In genomic region chr15:22786868-22787698, GRCh38 we compare ENCODE assay signal across 8 cellular contexts. TPM values are rescaled to one million over a fixed set of nuclear protein-coding genes. Genes with fewer than 3 reads are reported as not detected.
DNase-seq lines count a peak whose midpoint lies in the region; ATAC-seq, FAIRE-seq and TF ChIP-seq lines count a peak whose summit lies in the region.

No MANE protein-coding gene starts in this region.

- no peaks in the 10 kb centered on the region for H3K27me3 ChIP-seq in CD8-positive, alpha-beta T cell (ENCODE audit: insufficient read depth, low read length)
- no peaks in the 10 kb centered on the region for H3K27me3 ChIP-seq in endothelial cell of umbilical vein (ENCODE audit: control insufficient read depth in 2 of 2, insufficient read depth in 2 of 2, low read length in 2 of 2)
- no peaks in the 10 kb centered on the region for H3K27me3 ChIP-seq in mononuclear cell (ENCODE audit: insufficient read depth, low read length)
- H3K27me3 ChIP-seq in tibial nerve, result no peaks in the 10 kb centered on the region

- CTCF ChIA-PET in CD8-positive, alpha-beta T cell (lab: Charles Lee), result interaction anchor here (1.6 kb wide), 1 partner anchor 10 kb away, joined by 4 read pairs; no protein-coding TSS in a partner anchor
- CTCF ChIA-PET in activated B cell treated with CpG ODN at 0.5 μM for 24 hours (lab: Charles Lee), result no interaction called here
- CTCF ChIA-PET in endothelial cell of umbilical vein (lab: Charles Lee), result no interaction called here

- H3K9me3 ChIP-seq in CD8-positive, alpha-beta T cell (ENCODE audit: low read length), result no peaks in the 10 kb centered on the region
- no peaks in the 10 kb centered on the region for H3K9me3 ChIP-seq in endothelial cell of umbilical vein (replicated peaks; ENCODE audit: control insufficient read depth, insufficient read depth, low read length)
- H3K9me3 ChIP-seq in mononuclear cell (ENCODE audit: low read depth, low read length), result no peaks in the 10 kb centered on the region
- H3K9me3 ChIP-seq in tibial nerve, result peaks cover 0 to 14% (median 0%) of the 10 kb centered on the region in 4 donors

- no peaks in the 10 kb centered on the region for H4K20me1 ChIP-seq in endothelial cell of umbilical vein (replicated peaks; ENCODE audit: control insufficient read depth, extremely low read depth, insufficient read depth, low read length)

- dilution Hi-C loops in endothelial cell of umbilical vein (cut with MboI; ENCODE audit: extremely low pct_ligation_motif_present, low sequenced_read_pairs), result no loop called here

- BruUV-seq in endothelial cell of umbilical vein (replicated peaks; lab: Mats Ljungman, UMichigan), result no TSS peak

- H3K4me1 ChIP-seq in CD8-positive, alpha-beta T cell (ENCODE audit: insufficient read depth, low read length), result peaks cover 9% of the 10 kb centered on the region
- H3K4me1 ChIP-seq in endothelial cell of umbilical vein (ENCODE audit: control insufficient read depth, extremely low read depth, insufficient read depth, low read length) (peaks cover 10% of the 10 kb centered on the region), mononuclear cell (ENCODE audit: insufficient read depth, low read length) (peaks cover 8% of the 10 kb centered on the region), tibial nerve (peaks cover 0 to 10% (median 5%) of the 10 kb centered on the region in 4 donors)

- H2AFZ ChIP-seq in endothelial cell of umbilical vein (ENCODE audit: low read depth, low read length), result peak overlapping the region; percentile 84

- peak overlapping the region; percentile 47 for H3K4me3 ChIP-seq in CD8-positive, alpha-beta T cell (ENCODE audit: low read depth, low read length)
- H3K4me3 ChIP-seq in endothelial cell of umbilical vein (replicated peaks in 1 of 3; ENCODE audit: insufficient read depth in 1 of 3, low read depth in 1 of 3, low read length in 3 of 3), result peak overlapping the region; percentile 43 to 61 (median 48)
- H3K4me3 ChIP-seq in mononuclear cell (ENCODE audit: low read length), result peak overlapping the region; percentile 47
- H3K4me3 ChIP-seq in tibial nerve, result peak overlapping the region; percentile 54 to 89 (median 67)

- 2 to 6% methylated on average over 6 to 34 of the region's 83 CpGs for WGBS in tibial nerve, 2 donors

- H3K9me3 Mint-ChIP-seq in CD8-positive, alpha-beta T cell, result peaks cover 2% of the 10 kb centered on the region
- H3K9me3 Mint-ChIP-seq in activated B cell treated with CpG ODN at 0.5 μM for 24 hours, result peaks cover 4% of the 10 kb centered on the region

- POLR2A ChIA-PET in CD8-positive, alpha-beta T cell (lab: Charles Lee), result interaction anchor here (1.0 kb wide), 1 partner anchor 51 kb away, joined by 3 read pairs; no protein-coding TSS in a partner anchor
- POLR2A ChIA-PET in activated B cell treated with CpG ODN at 0.5 μM for 24 hours (lab: Charles Lee) (interaction anchor here (1.0 to 3.0 kb wide), 7 partner anchors 9 to 53 kb away, joined by 3 to 38 read pairs (median 4); partner anchors contain the start of gene NIPA2), endothelial cell of umbilical vein (lab: Charles Lee) (no interaction called here)

- ATAC-seq in CD8-positive, alpha-beta T cell, result peak; percentile 27
- ATAC-seq in GM19397 (IDR thresholded peaks at IDR 0.05; ENCODE audit: unreplicated experiment) (peak; percentile 25), HG03460 (IDR thresholded peaks at IDR 0.05; ENCODE audit: unreplicated experiment) (peak; percentile 25), activated B cell treated with CpG ODN at 0.5 μM for 24 hours (ENCODE audit: low read depth) (peak; percentile 10)

- no peaks in the 10 kb centered on the region for H3K36me3 ChIP-seq in CD8-positive, alpha-beta T cell (ENCODE audit: insufficient read depth, low read length)
- H3K36me3 ChIP-seq in endothelial cell of umbilical vein (ENCODE audit: control insufficient read depth in 2 of 2, extremely low read depth in 1 of 2, insufficient read depth in 2 of 2, low read length in 2 of 2), result no peaks in the 10 kb centered on the region
- peaks cover 0 to 13% (median 0%) of the 10 kb centered on the region in 3 donors for H3K36me3 ChIP-seq in tibial nerve

- H3K4me1 Mint-ChIP-seq in CD8-positive, alpha-beta T cell (ENCODE audit: low read depth), result peaks cover 23% of the 10 kb centered on the region
- H3K4me1 Mint-ChIP-seq in activated B cell treated with CpG ODN at 0.5 μM for 24 hours, result peaks cover 42% of the 10 kb centered on the region

- peaks cover 5% of the 10 kb centered on the region for H3K79me2 ChIP-seq in endothelial cell of umbilical vein (ENCODE audit: control insufficient read depth, insufficient read depth, low read length)

- H3K27me3 Mint-ChIP-seq in CD8-positive, alpha-beta T cell (ENCODE audit: low read depth), result no peaks in the 10 kb centered on the region
- no peaks in the 10 kb centered on the region for H3K27me3 Mint-ChIP-seq in activated B cell treated with CpG ODN at 0.5 μM for 24 hours

- H3K36me3 Mint-ChIP-seq in CD8-positive, alpha-beta T cell, result peaks cover 2% of the 10 kb centered on the region
- H3K36me3 Mint-ChIP-seq in activated B cell treated with CpG ODN at 0.5 μM for 24 hours (ENCODE audit: low read depth), result peaks cover 6% of the 10 kb centered on the region

- no peak for FAIRE-seq in endothelial cell of umbilical vein (lab: Jason Lieb, UNC)

- no peaks in the 10 kb centered on the region for H3K9me1 ChIP-seq in endothelial cell of umbilical vein (replicated peaks; ENCODE audit: control insufficient read depth, extremely low read depth, insufficient read depth, low read length)

- peak overlapping the region; percentile 64 for H3K27ac Mint-ChIP-seq in CD8-positive, alpha-beta T cell
- H3K27ac Mint-ChIP-seq in activated B cell treated with CpG ODN at 0.5 μM for 24 hours, result peak overlapping the region; percentile 82

- H3K4me3 Mint-ChIP-seq in CD8-positive, alpha-beta T cell, result peak overlapping the region; percentile 84
- H3K4me3 Mint-ChIP-seq in activated B cell treated with CpG ODN at 0.5 μM for 24 hours, result peak overlapping the region; percentile 86

- H3K27ac ChIP-seq in CD8-positive, alpha-beta T cell (ENCODE audit: low read depth, low read length), result no peak overlapping the region
- H3K27ac ChIP-seq in endothelial cell of umbilical vein (ENCODE audit: insufficient read depth, low read depth, low read length), result no peak overlapping the region
- peak overlapping the region in 3 of 4 donors; percentile 75 to 88 (median 85) for H3K27ac ChIP-seq in tibial nerve

- H3K9ac ChIP-seq in endothelial cell of umbilical vein (replicated peaks; ENCODE audit: extremely low read depth, insufficient read depth, low read length), result peak overlapping the region; percentile 27

- TF ChIP-seq POLR2A in endothelial cell of umbilical vein (IDR thresholded peaks at IDR 0.05; ENCODE audit: low read depth, low read length) (no peak), tibial nerve (IDR thresholded peaks at IDR 0.05) (no peak)

- intact Hi-C loops in CD8-positive, alpha-beta T cell (cut with DNase I, micrococcal nuclease), result loop anchor here (1.0 to 10.0 kb wide), 3 partner anchors 51 to 250 kb away; partner anchors contain the start of genes NIPA2 (in 2 of the 2) and TUBGCP5 (in 1 of the 2)
- intact Hi-C loops in activated B cell treated with CpG ODN at 0.5 μM for 24 hours (cut with micrococcal nuclease) (loop anchor here (1.0 to 10.0 kb wide), 4 partner anchors 9 to 252 kb away; partner anchors contain the start of gene TUBGCP5), endothelial cell of umbilical vein (cut with micrococcal nuclease) (loop anchor here (1.0 kb wide), 1 partner anchor 51 kb away; the partner anchor contains the start of gene NIPA2)

- peak overlapping the region; percentile 71 for H3K4me2 ChIP-seq in endothelial cell of umbilical vein (ENCODE audit: insufficient read depth, low read length)

- TF ChIP-seq CTCF in CD8-positive, alpha-beta T cell (IDR thresholded peaks at IDR 0.05), result no peak
- TF ChIP-seq CTCF in activated B cell treated with CpG ODN at 0.5 μM for 24 hours (IDR thresholded peaks at IDR 0.05) (no peak), endothelial cell of umbilical vein (IDR thresholded peaks at IDR 0.05; ENCODE audit: extremely low read depth in 1 of 2, insufficient read depth in 1 of 2, low read depth in 1 of 2, low read length in 2 of 2) (no peak), tibial nerve (IDR thresholded peaks at IDR 0.05) (peak in 1 of 5 experiments; percentile 7)

- TF ChIP-seq EP300 in tibial nerve (IDR thresholded peaks at IDR 0.05), result no peak

- peak in 3 of 7 experiments; percentile 9 to 23 (median 13) for DNase-seq in CD8-positive, alpha-beta T cell
- DNase-seq in activated B cell treated with CpG ODN at 0.5 μM for 24 hours (peak; percentile 52), endothelial cell of umbilical vein (ENCODE audit: low read depth, low spot score) (peak; percentile 37), tibial nerve (ENCODE audit: low spot score in 2 of 2) (no peak), NOMO-1 treated with DMSO at 0.1 percent for 48 hours (lab: John Stamatoyannopoulos, UW; ENCODE audit: unreplicated experiment) (no peak)

TF ChIP-seq in endothelial cell of umbilical vein, 7 proteins besides CTCF, POLR2A, EP300 and RAD21 (continues in another document):
- no peak for TF ChIP-seq POLR2AphosphoS5 (IDR thresholded peaks at IDR 0.05; ENCODE audit: insufficient read depth, low read depth, low read length)

RNA-seq across cellular contexts. Expression of gene NIPA1, which starts 0.6 kb away (rescaled TPM):
- 1 to 10 TPM; 6.4 to 7.3 TPM for total RNA-seq in CD8-positive, alpha-beta T cell
- 16.2 and 19.8 TPM in 2 replicates for total RNA-seq in activated B cell treated with CpG ODN at 0.5 μM for 24 hours
- 12.9 and 14.7 TPM in 2 replicates for total RNA-seq in endothelial cell of umbilical vein
- polyA plus RNA-seq in endothelial cell of umbilical vein, result 6.8 and 6.9 TPM in 2 replicates
- 5.7 and 5.9 TPM in 2 replicates for polyA plus RNA-seq in endothelial cell of umbilical vein (2011; cell fraction: cytosol; rRNA removed)
- 11.9 and 13.3 TPM in 2 replicates for polyA plus RNA-seq in endothelial cell of umbilical vein (2011; cell fraction: nucleus; rRNA removed)
- 9.8 and 10.6 TPM in 2 replicates for polyA plus RNA-seq in endothelial cell of umbilical vein (2012)
- 30.9 and 38.7 TPM in 2 replicates for polyA minus RNA-seq in endothelial cell of umbilical vein
- polyA minus RNA-seq in endothelial cell of umbilical vein (2011; cell fraction: cytosol; rRNA and poly(A)+ RNA removed), result 31.4 TPM
- 4.7 and 6.7 TPM in 2 replicates for polyA minus RNA-seq in endothelial cell of umbilical vein (2011; cell fraction: nucleus; rRNA and poly(A)+ RNA removed)
- 6.2 TPM for total RNA-seq in mononuclear cell
- 10 to 100 TPM in 2 of 4 donors, 1 to 10 TPM in 2; 6.3 to 12.1 (median 9.7) TPM for total RNA-seq in tibial nerve

RNA-seq across cellular contexts. Expression of gene NIPA2, which starts 51.4 kb away (rescaled TPM):
- total RNA-seq in CD8-positive, alpha-beta T cell, result 10 to 100 TPM; 49.1 to 49.7 TPM
- 93.7 and 98.8 TPM in 2 replicates for total RNA-seq in activated B cell treated with CpG ODN at 0.5 μM for 24 hours
- 72.9 and 75.7 TPM in 2 replicates for total RNA-seq in endothelial cell of umbilical vein
- 37.9 and 55.2 TPM in 2 replicates for polyA plus RNA-seq in endothelial cell of umbilical vein
- polyA plus RNA-seq in endothelial cell of umbilical vein (2011; cell fraction: cytosol; rRNA removed), result 34.7 and 39.3 TPM in 2 replicates
- 20.8 and 34.8 TPM in 2 replicates for polyA plus RNA-seq in endothelial cell of umbilical vein (2011; cell fraction: nucleus; rRNA removed)
- 58.7 and 73.1 TPM in 2 replicates for polyA plus RNA-seq in endothelial cell of umbilical vein (2012)
- polyA minus RNA-seq in endothelial cell of umbilical vein, result 47.6 and 52.3 TPM in 2 replicates
- polyA minus RNA-seq in endothelial cell of umbilical vein (2011; cell fraction: cytosol; rRNA and poly(A)+ RNA removed), result 60.6 TPM
- polyA minus RNA-seq in endothelial cell of umbilical vein (2011; cell fraction: nucleus; rRNA and poly(A)+ RNA removed), result 27.7 and 32.2 TPM in 2 replicates
- total RNA-seq in mononuclear cell, result 42.5 TPM
- total RNA-seq in tibial nerve, result 10 to 100 TPM; 33.2 to 66.9 (median 52.7) TPM

Comparison
In these comparisons a context has a peak if more than half of its experiments do, and no peak if none do; other contexts are left out.
1. DNase-seq: peak in activated B cell treated with CpG ODN at 0.5 μM for 24 hours (single experiment) and endothelial cell of umbilical vein (single experiment); none in tibial nerve (0 of 2) and NOMO-1 treated with DMSO at 0.1 percent for 48 hours (single experiment).
2. H3K27ac ChIP-seq: peak in tibial nerve (3 of 4); none in CD8-positive, alpha-beta T cell (single experiment) and endothelial cell of umbilical vein (single experiment).
3. Peak in every context shown above with its lines, with median percentiles within 50 percentile points of each other: ATAC-seq and H3K4me3 ChIP-seq.